23 cellular contexts compared by ENCODE assay signal in genomic region chr12:43079481-43079880, GRCh38.
"Had no signal": no experiment of that assay in that cellular context is flagged by ENCODE, and none has a peak within 500 bp of the region (broad histone marks: within the 10 kb centered on the region; RNA-seq: fewer than 3 reads in every experiment).

No MANE protein-coding gene starts in this region.

- H3K79me2 ChIP-seq: hepatocyte had no signal

- H3K36me3 ChIP-seq: colonic mucosa, esophagus muscularis mucosa, left ventricle myocardium inferior, lower lobe of right lung, stomach, thoracic aorta, transverse colon had no signal

- H3K36me3 Mint-ChIP-seq: naive B cell had no signal

- H3K27ac ChIP-seq: colonic mucosa, dorsolateral prefrontal cortex, epithelial cell of prostate, esophagus muscularis mucosa, hepatocyte, left ventricle myocardium inferior, lower lobe of right lung, psoas muscle, stomach, thoracic aorta, transverse colon had no signal

- H3K4me1 Mint-ChIP-seq: naive B cell had no signal

- H3K27ac Mint-ChIP-seq: naive B cell had no signal

- H3K4me3 ChIP-seq: colonic mucosa, dorsolateral prefrontal cortex, esophagus muscularis mucosa, hepatocyte, left ventricle myocardium inferior, lower lobe of right lung, psoas muscle, stomach, thoracic aorta, transverse colon had no signal

- H3K4me1 ChIP-seq: colonic mucosa, esophagus muscularis mucosa, left ventricle myocardium inferior, lower lobe of right lung, psoas muscle, stomach, transverse colon had no signal

- ATAC-seq: left cardiac atrium, lower lobe of right lung, psoas muscle, sciatic nerve had no signal

- H2AFZ ChIP-seq: hepatocyte had no signal

- H3K4me3 Mint-ChIP-seq: naive B cell, nephron had no signal

- H3K4me2 ChIP-seq: hepatocyte had no signal

- DNase-seq: colonic mucosa; dorsolateral prefrontal cortex; effector CD8-positive, alpha-beta T cell; foreskin fibroblast; head of caudate nucleus; kidney; left cardiac atrium; left ventricle myocardium inferior; lower lobe of right lung; mesenchymal stem cell; naive B cell; psoas muscle; stimulated activated CD4-positive, alpha-beta T cell treated with anti-CD3 and anti-CD28 coated beads, Interleukin-2, amount 100 ng/mL, for 24 hours; stimulated activated naive CD4-positive, alpha-beta T cell; stomach; substantia nigra; transverse colon had no signal

- H3K27me3 ChIP-seq: colonic mucosa, dorsolateral prefrontal cortex, esophagus muscularis mucosa, hepatocyte, stomach, transverse colon had no signal

- H3K9me3 ChIP-seq: colonic mucosa, esophagus muscularis mucosa, lower lobe of right lung, psoas muscle, stomach, thoracic aorta, transverse colon had no signal
